In the genomic region with DNA sequence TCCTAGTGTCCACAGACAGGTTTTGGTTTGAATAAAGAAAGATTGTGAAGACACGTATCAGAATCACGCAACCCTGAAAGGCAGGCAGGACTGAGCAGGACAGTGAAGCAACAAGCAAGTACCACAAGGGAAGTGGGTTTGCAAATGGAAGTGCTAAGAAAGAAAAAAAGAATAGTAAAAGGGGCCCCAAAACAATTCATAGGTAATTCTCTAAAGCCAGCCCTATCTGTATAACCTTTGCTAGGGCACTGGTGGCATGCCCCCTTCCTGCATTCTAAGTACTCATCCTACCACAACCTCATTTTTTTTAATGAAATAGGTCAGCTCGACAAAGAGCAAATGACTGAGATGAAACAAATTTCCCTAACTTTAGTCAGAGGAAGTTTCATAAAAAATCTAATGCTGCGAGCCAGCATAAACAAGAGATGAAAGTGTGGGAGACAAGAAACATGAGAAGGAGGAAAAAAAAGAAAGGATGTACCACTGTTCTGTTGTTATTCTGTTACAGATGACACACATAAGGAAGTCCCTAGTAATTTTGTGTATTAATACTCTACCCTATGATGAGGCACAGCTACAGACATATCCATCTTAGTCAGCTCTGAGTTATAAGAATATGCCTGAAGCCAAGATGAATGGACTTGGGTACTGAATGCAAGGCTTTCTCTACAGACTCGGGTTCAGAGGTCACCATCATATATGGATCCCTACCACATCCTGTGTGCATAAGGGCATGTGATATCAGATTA, we compare ENCODE assay signal across 9 cellular contexts. TPM values are rescaled to one million over a fixed set of nuclear protein-coding genes. Genes with fewer than 3 reads are reported as not detected.
DNase-seq lines count a peak whose midpoint lies in the region; ATAC-seq and TF ChIP-seq lines count a peak whose summit lies in the region.
"Had no signal": no experiment of that assay in that cellular context is flagged by ENCODE, and none has a peak within 500 bp of the region (broad histone marks: within the 10 kb centered on the region; RNA-seq: fewer than 3 reads in every experiment).

No MANE protein-coding gene starts in this region.

- H3K9me3 Mint-ChIP-seq in activated naive CD4-positive, alpha-beta T cell treated with anti-CD3 and anti-CD28 coated beads for 36 hours = no peaks in the 10 kb centered on the region
- H3K9me3 Mint-ChIP-seq in T-helper 2 cell treated with Interferon-gamma antibody and Interleukin-4, amounts not matched to agents 5 μg/mL and 100 μg/mL, for 36 hours = no peaks in the 10 kb centered on the region
- H3K9me3 Mint-ChIP-seq: brain had no signal

- peaks cover 6% of the 10 kb centered on the region for H3K27me3 Mint-ChIP-seq in activated naive CD4-positive, alpha-beta T cell treated with anti-CD3 and anti-CD28 coated beads for 36 hours (ENCODE audit: low read depth)
- H3K27me3 Mint-ChIP-seq in T-helper 2 cell treated with Interferon-gamma antibody and Interleukin-4, amounts not matched to agents 5 μg/mL and 100 μg/mL, for 36 hours (ENCODE audit: low read depth) = peaks cover 9% of the 10 kb centered on the region
- H3K27me3 Mint-ChIP-seq: brain had no signal

- intact Hi-C loops in activated naive CD4-positive, alpha-beta T cell treated with anti-CD3 and anti-CD28 coated beads for 36 hours (cut with micrococcal nuclease) = loop anchor here (1.0 to 2.0 kb wide), 4 partner anchors 18 to 204 kb away; partner anchors contain the start of gene IKZF2

- CTCF ChIA-PET in activated naive CD4-positive, alpha-beta T cell treated with anti-CD3 and anti-CD28 coated beads for 36 hours (lab: Charles Lee) = no interaction called here

- ATAC-seq in HG02981 (IDR thresholded peaks at IDR 0.05; ENCODE audit: unreplicated experiment) = peak; percentile 71

- H3K36me3 Mint-ChIP-seq in activated naive CD4-positive, alpha-beta T cell treated with anti-CD3 and anti-CD28 coated beads for 36 hours (ENCODE audit: low read depth) = no peaks in the 10 kb centered on the region
- peaks cover 1% of the 10 kb centered on the region for H3K36me3 Mint-ChIP-seq in T-helper 2 cell treated with Interferon-gamma antibody and Interleukin-4, amounts not matched to agents 5 μg/mL and 100 μg/mL, for 36 hours (ENCODE audit: low read depth)
- H3K36me3 Mint-ChIP-seq: brain had no signal

- DNase-seq in activated naive CD4-positive, alpha-beta T cell treated with anti-CD3 and anti-CD28 coated beads for 36 hours = peak; percentile 6
- DNase-seq in activated naive CD4-positive, alpha-beta T cell (lab: John Stamatoyannopoulos, UW) = no peak
- DNase-seq in T-helper 2 cell treated with Interferon-gamma antibody and Interleukin-4, amounts not matched to agents 5 μg/mL and 100 μg/mL, for 36 hours (ENCODE audit: low spot score) = peak; percentile 52
- DNase-seq in glomerular visceral epithelial cell (ENCODE audit: extremely low spot score) (peak; percentile 16), right atrium auricular region (ENCODE audit: low spot score) (no peak), COR-L47 (lab: John Stamatoyannopoulos, UW) (no peak), tibial nerve (ENCODE audit: low spot score in 2 of 2) (no peak)

- H3K4me1 Mint-ChIP-seq in activated naive CD4-positive, alpha-beta T cell treated with anti-CD3 and anti-CD28 coated beads for 36 hours (ENCODE audit: low read depth) = peaks cover 9% of the 10 kb centered on the region
- H3K4me1 Mint-ChIP-seq in T-helper 2 cell treated with Interferon-gamma antibody and Interleukin-4, amounts not matched to agents 5 μg/mL and 100 μg/mL, for 36 hours (ENCODE audit: low read depth) = peaks cover 44% of the 10 kb centered on the region

- H3K27ac Mint-ChIP-seq in activated naive CD4-positive, alpha-beta T cell treated with anti-CD3 and anti-CD28 coated beads for 36 hours = peak overlapping the region; percentile 23
- H3K27ac Mint-ChIP-seq in T-helper 2 cell treated with Interferon-gamma antibody and Interleukin-4, amounts not matched to agents 5 μg/mL and 100 μg/mL, for 36 hours = peak overlapping the region; percentile 90
- H3K27ac Mint-ChIP-seq: brain had no signal

- H3K4me3 Mint-ChIP-seq in activated naive CD4-positive, alpha-beta T cell treated with anti-CD3 and anti-CD28 coated beads for 36 hours = no peak overlapping the region
- H3K4me3 Mint-ChIP-seq in T-helper 2 cell treated with Interferon-gamma antibody and Interleukin-4, amounts not matched to agents 5 μg/mL and 100 μg/mL, for 36 hours = peak overlapping the region; percentile 56
- H3K4me3 Mint-ChIP-seq: brain had no signal

- TF ChIP-seq POLR2A in tibial nerve (IDR thresholded peaks at IDR 0.05) = no peak

- no peaks in the 10 kb centered on the region for H3K36me3 ChIP-seq in right atrium auricular region
- no peaks in the 10 kb centered on the region for H3K36me3 ChIP-seq in tibial nerve

- TF ChIP-seq EP300 in tibial nerve (IDR thresholded peaks at IDR 0.05) = no peak

- 63 to 72% methylated on average over 5 of the region's 5 CpGs for WGBS in tibial nerve, 2 donors

- H3K27ac ChIP-seq in right atrium auricular region = no peak overlapping the region
- no peak overlapping the region for H3K27ac ChIP-seq in tibial nerve

- H3K4me3 ChIP-seq in right atrium auricular region (no peak overlapping the region), tibial nerve (no peak overlapping the region)

- H3K9me3 ChIP-seq in right atrium auricular region (no peaks in the 10 kb centered on the region), tibial nerve (no peaks in the 10 kb centered on the region)

- H3K27me3 ChIP-seq in right atrium auricular region (no peaks in the 10 kb centered on the region), tibial nerve (no peaks in the 10 kb centered on the region)

- no peak for TF ChIP-seq CTCF in right atrium auricular region (IDR thresholded peaks at IDR 0.05)
- TF ChIP-seq CTCF in tibial nerve (IDR thresholded peaks at IDR 0.05) = no peak

- H3K4me1 ChIP-seq in right atrium auricular region = no peaks in the 10 kb centered on the region
- H3K4me1 ChIP-seq in tibial nerve = peaks cover 0 to 13% (median 0%) of the 10 kb centered on the region in 4 donors

RNA-seq across cellular contexts. Expression of gene IKZF2, which starts 32.2 kb away (rescaled TPM):
- 1 to 10 TPM; 1.6 to 1.7 TPM for total RNA-seq in activated naive CD4-positive, alpha-beta T cell treated with anti-CD3 and anti-CD28 coated beads for 36 hours
- 1 to 10 TPM; 6.0 to 6.5 TPM for total RNA-seq in right atrium auricular region
- 10 to 100 TPM; 12.1 to 24.7 (median 19.0) TPM for total RNA-seq in tibial nerve

Comparison
In these comparisons a context has a peak if more than half of its experiments do, and no peak if none do; other contexts are left out.
1. DNase-seq: peak in activated naive CD4-positive, alpha-beta T cell treated with anti-CD3 and anti-CD28 coated beads for 36 hours (single experiment), T-helper 2 cell treated with Interferon-gamma antibody and Interleukin-4, amounts not matched to agents 5 μg/mL and 100 μg/mL, for 36 hours (single experiment) and glomerular visceral epithelial cell (single experiment); none in activated naive CD4-positive, alpha-beta T cell (0 of 4), right atrium auricular region (single experiment), COR-L47 (single experiment) and tibial nerve (0 of 2).